Comparison of ENCODE assay signal across 10 cellular contexts in the genomic region with DNA sequence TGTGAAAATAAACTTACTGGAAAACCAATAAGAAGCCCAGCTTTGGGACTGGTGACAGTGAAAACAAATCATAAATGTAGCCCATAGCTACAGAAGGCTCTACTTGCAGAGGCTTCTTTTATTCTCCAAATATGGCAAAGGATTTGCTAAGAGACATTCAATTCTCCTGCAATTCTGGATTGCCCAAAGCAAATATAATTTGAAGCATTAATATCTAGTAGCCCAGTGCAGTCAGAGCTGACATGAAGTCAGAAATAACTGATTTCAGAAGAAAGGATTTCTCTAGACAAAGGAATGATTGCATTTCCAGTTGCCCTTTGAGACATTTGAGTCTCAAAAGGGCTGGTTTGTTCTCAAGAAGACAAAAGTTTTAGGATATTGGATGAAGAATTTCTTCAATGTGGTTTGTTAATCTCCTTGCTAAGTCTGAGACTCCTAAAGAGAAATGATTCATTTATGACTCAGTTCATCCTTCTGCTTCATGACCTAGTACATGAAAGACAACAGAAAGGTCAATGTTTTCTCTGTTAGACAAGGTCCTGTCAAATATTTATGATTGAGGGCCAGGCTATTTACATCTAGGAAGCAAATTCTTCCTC. TPM values are rescaled to one million over a fixed set of nuclear protein-coding genes. Genes with fewer than 3 reads are reported as not detected.
DNase-seq lines count a peak whose midpoint lies in the region; ATAC-seq and TF ChIP-seq lines count a peak whose summit lies in the region.
"Had no signal": no experiment of that assay in that cellular context is flagged by ENCODE, and none has a peak within 500 bp of the region (broad histone marks: within the 10 kb centered on the region; RNA-seq: fewer than 3 reads in every experiment).

No MANE protein-coding gene starts in this region.

- no peak for TF ChIP-seq RAD21 in IMR-90 (IDR thresholded peaks at IDR 0.05; ENCODE audit: low read length)

- H4K5ac ChIP-seq in IMR-90 (ENCODE audit: low read depth, low read length), result peak overlapping the region; percentile 50; the same call in 1 of the 2 replicates

- H3K56ac ChIP-seq in IMR-90 (ENCODE audit: extremely low read depth, insufficient read depth, low read length), result peak overlapping the region; percentile 37; the same call in 1 of the 2 replicates

- H2AK9ac ChIP-seq in IMR-90 (replicated peaks; ENCODE audit: low read depth, low read length, poor library complexity), result no peak overlapping the region

- H3K36me3 ChIP-seq in IMR-90 (ENCODE audit: control insufficient read depth, insufficient read depth, low read length) (no peaks in the 10 kb centered on the region), smooth muscle cell (ENCODE audit: low read depth) (no peaks in the 10 kb centered on the region)
- H3K36me3 ChIP-seq in effector memory CD4-positive, alpha-beta T cell (ENCODE audit: control insufficient read depth, insufficient read depth, low read length), result no peaks in the 10 kb centered on the region
- H3K36me3 ChIP-seq: colonic mucosa had no signal

- DNase-seq in IMR-90 (peak; percentile 79), amniotic epithelial cell (ENCODE audit: low read depth) (peak; percentile 87), foreskin fibroblast (peak; percentile 52 to 75), smooth muscle cell (lab: John Stamatoyannopoulos, UW; ENCODE audit: unreplicated experiment) (no peak), medulla oblongata (ENCODE audit: extremely low spot score) (no peak), NCI-H2081 (lab: John Stamatoyannopoulos, UW) (no peak)
- no peak for DNase-seq in effector memory CD4-positive, alpha-beta T cell
- DNase-seq: activated CD8-positive, alpha-beta memory T cell treated with anti-CD3 and anti-CD28 coated beads, Interleukin-2, amount 50 U/mL, for 4 hours; colonic mucosa; Karpas-422 had no signal

- in situ Hi-C loops in IMR-90 (cut with MboI; ENCODE audit: low sequenced_read_pairs), result no loop called here

- TF ChIP-seq CTCF in IMR-90 (conservative IDR thresholded peaks at IDR 0.05; ENCODE audit: low read depth, low read length) (no peak), foreskin fibroblast (IDR thresholded peaks at IDR 0.05; ENCODE audit: low read depth, low read length) (no peak), smooth muscle cell (IDR thresholded peaks at IDR 0.05; ENCODE audit: borderline replicate concordance, insufficient read depth, poor library complexity, severe bottlenecking) (no peak)

- H2AFZ ChIP-seq in IMR-90 (replicated peaks; ENCODE audit: low read length, poor library complexity), result no peak overlapping the region
- no peak overlapping the region for H2AFZ ChIP-seq in smooth muscle cell (ENCODE audit: low read depth)

- peak overlapping the region; percentile 64; the same call in 1 of the 2 replicates for H3K14ac ChIP-seq in IMR-90 (replicated peaks; ENCODE audit: low read depth, low read length)

- H3K9ac ChIP-seq in IMR-90 (ENCODE audit: low read depth, low read length) (no peak overlapping the region), smooth muscle cell (ENCODE audit: low read depth) (peak overlapping the region; percentile 22)

- no peaks in the 10 kb centered on the region for H3K79me1 ChIP-seq in IMR-90 (ENCODE audit: low read depth in 1 of 2, low read length in 2 of 2)

- H2BK120ac ChIP-seq in IMR-90 (ENCODE audit: low read depth, low read length), result peak overlapping the region; percentile 63

- TF ChIP-seq POLR2A in IMR-90 (IDR thresholded peaks at IDR 0.05; ENCODE audit: low read depth, low read length), result no peak

- peaks cover 48% of the 10 kb centered on the region for H3F3A ChIP-seq in smooth muscle cell (ENCODE audit: low read depth)

- H3K4ac ChIP-seq in IMR-90 (ENCODE audit: low read depth, low read length), result peak overlapping the region; percentile 62; the same call in 1 of the 2 replicates

- H3K18ac ChIP-seq in IMR-90 (ENCODE audit: low read depth, low read length), result peak overlapping the region; percentile 80

- peaks cover 19% of the 10 kb centered on the region for H3K9me1 ChIP-seq in IMR-90 (ENCODE audit: insufficient read depth, low read length)

- H3K79me2 ChIP-seq in smooth muscle cell (ENCODE audit: low read depth), result no peaks in the 10 kb centered on the region

- CTCF ChIA-PET in IMR-90 (lab: Yijun Ruan, JAX), result interaction anchor here (0.6 to 1.1 kb wide), 3 partner anchors 8 to 308 kb away, joined by 3 to 5 read pairs (median 4); no protein-coding TSS in a partner anchor

- no peaks in the 10 kb centered on the region for H3K9me3 ChIP-seq in IMR-90 (ENCODE audit: control insufficient read depth, insufficient read depth, low read length)
- no peaks in the 10 kb centered on the region for H3K9me3 ChIP-seq in smooth muscle cell (replicated peaks; ENCODE audit: low read depth)
- no peaks in the 10 kb centered on the region for H3K9me3 ChIP-seq in effector memory CD4-positive, alpha-beta T cell (ENCODE audit: control insufficient read depth, low read length)
- H3K9me3 ChIP-seq: colonic mucosa had no signal

- no peaks in the 10 kb centered on the region for H4K20me1 ChIP-seq in IMR-90 (ENCODE audit: insufficient read depth, low read length)
- no peaks in the 10 kb centered on the region for H4K20me1 ChIP-seq in smooth muscle cell (ENCODE audit: low read depth)

- H2AK5ac ChIP-seq in IMR-90 (ENCODE audit: low read depth, low read length), result no peak overlapping the region

- peak; percentile 51 for ATAC-seq in IMR-90 (ENCODE audit: low read depth)

- POLR2A ChIA-PET in IMR-90 (lab: Charles Lee; ENCODE audit: unreplicated experiment), result interaction anchor here (1.0 to 1.5 kb wide), 2 partner anchors 8 to 28 kb away, joined by 4 to 5 read pairs; a partner anchor contains a TSS

- H3K27ac ChIP-seq in IMR-90 (ENCODE audit: insufficient read depth, low read length) (peak overlapping the region; percentile 68; the same call in 1 of the 2 replicates), smooth muscle cell (ENCODE audit: low read depth) (peak overlapping the region; percentile 93)
- H3K27ac ChIP-seq in effector memory CD4-positive, alpha-beta T cell (ENCODE audit: insufficient read depth, low read length, poor library complexity, severe bottlenecking), result no peak overlapping the region
- H3K27ac ChIP-seq: colonic mucosa had no signal

- H3K23ac ChIP-seq in IMR-90 (ENCODE audit: low read depth, low read length), result no peak overlapping the region

- H2BK20ac ChIP-seq in IMR-90 (ENCODE audit: low read depth, low read length), result peak overlapping the region; percentile 67

- H4K8ac ChIP-seq in IMR-90 (ENCODE audit: low read depth in 2 of 2, low read length in 2 of 2), result peak overlapping the region; percentile 12 to 72

- no TSS peak for BruUV-seq in IMR-90 (replicated peaks; lab: Mats Ljungman, UMichigan)

- dilution Hi-C loops in IMR-90 (cut with HindIII; ENCODE audit: low sequenced_read_pairs, unreplicated experiment), result no loop called here

- H3K4me3 ChIP-seq in IMR-90 (ENCODE audit: insufficient read depth, low read depth, low read length) (no peak overlapping the region), foreskin fibroblast (ENCODE audit: low read depth in 1 of 2, low read length in 2 of 2) (no peak overlapping the region), smooth muscle cell (no peak overlapping the region)
- no peak overlapping the region for H3K4me3 ChIP-seq in effector memory CD4-positive, alpha-beta T cell (ENCODE audit: insufficient read depth, low read depth, low read length, poor library complexity, severe bottlenecking)
- H3K4me3 ChIP-seq: colonic mucosa had no signal

- 0 out of 3 replicates have a peak overlapping the region, but pooled peaks have one; percentile 32 for H2BK15ac ChIP-seq in IMR-90 (ENCODE audit: low read depth, low read length)

- intact Hi-C loops in IMR-90 (cut with micrococcal nuclease), result no loop called here

- H3K4me2 ChIP-seq in IMR-90 (ENCODE audit: low read depth, low read length), result peak overlapping the region; percentile 1; the same call in 1 of the 2 replicates
- H3K4me2 ChIP-seq in smooth muscle cell, result peak overlapping the region; percentile 59

- H3K4me1 ChIP-seq in IMR-90 (ENCODE audit: control insufficient read depth, insufficient read depth, low read length) (peaks cover 22% of the 10 kb centered on the region), smooth muscle cell (ENCODE audit: low read depth) (peaks cover 27% of the 10 kb centered on the region)
- no peaks in the 10 kb centered on the region for H3K4me1 ChIP-seq in effector memory CD4-positive, alpha-beta T cell (ENCODE audit: control insufficient read depth, insufficient read depth, low read length, poor library complexity, severe bottlenecking)
- H3K4me1 ChIP-seq: colonic mucosa had no signal

- peak overlapping the region; percentile 84 for H2BK5ac ChIP-seq in IMR-90 (ENCODE audit: low read depth, low read length, poor library complexity, severe bottlenecking)

- peak overlapping the region; percentile 68 for H4K91ac ChIP-seq in IMR-90 (ENCODE audit: insufficient read depth, low read depth, low read length)

- H3K27me3 ChIP-seq in IMR-90 (ENCODE audit: control insufficient read depth, insufficient read depth, low read length) (no peaks in the 10 kb centered on the region), smooth muscle cell (ENCODE audit: low read depth) (no peaks in the 10 kb centered on the region)
- H3K27me3 ChIP-seq in effector memory CD4-positive, alpha-beta T cell (replicated peaks; ENCODE audit: control insufficient read depth, insufficient read depth, low read length, poor library complexity, severe bottlenecking), result no peaks in the 10 kb centered on the region
- H3K27me3 ChIP-seq: colonic mucosa had no signal

TF ChIP-seq in IMR-90, 13 proteins besides CTCF, POLR2A, EP300 and RAD21:
- TF ChIP-seq FOS (IDR thresholded peaks at IDR 0.05; ENCODE audit: low read depth, low read length) (peak; percentile 84), RFX5 (IDR thresholded peaks at IDR 0.05; ENCODE audit: low read depth, low read length) (no peak), MXI1 (IDR thresholded peaks at IDR 0.05; ENCODE audit: borderline replicate concordance, low read depth, low read length) (no peak), BHLHE40 (IDR thresholded peaks at IDR 0.05; ENCODE audit: low read depth, low read length) (peak; percentile 5; the same call in 1 of the 2 replicates)
- TF ChIP-seq, protein P1, sequence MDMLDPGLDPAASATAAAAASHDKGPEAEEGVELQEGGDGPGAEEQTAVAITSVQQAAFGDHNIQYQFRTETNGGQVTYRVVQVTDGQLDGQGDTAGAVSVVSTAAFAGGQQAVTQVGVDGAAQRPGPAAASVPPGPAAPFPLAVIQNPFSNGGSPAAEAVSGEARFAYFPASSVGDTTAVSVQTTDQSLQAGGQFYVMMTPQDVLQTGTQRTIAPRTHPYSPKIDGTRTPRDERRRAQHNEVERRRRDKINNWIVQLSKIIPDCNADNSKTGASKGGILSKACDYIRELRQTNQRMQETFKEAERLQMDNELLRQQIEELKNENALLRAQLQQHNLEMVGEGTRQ (IDR thresholded peaks at IDR 0.05; ENCODE audit: low read depth, low read length), result 0 out of 2 replicates have a peak, but pooled peaks have one; percentile 9
TF ChIP-seq in IMR-90: peak in this region for 3.

RNA-seq across cellular contexts. Expression of a gene that starts 27.8 kb away (rescaled TPM):
- 61.7 and 62.9 TPM in 2 replicates for total RNA-seq in IMR-90 (2012; rRNA removed)
- 10.8 and 17.4 TPM in 2 replicates for polyA plus RNA-seq in IMR-90 (2012; rRNA removed)
- 4.8 and 6.4 TPM in 2 replicates for polyA plus RNA-seq in IMR-90 (2012; cell fraction: cytosol; rRNA removed)
- polyA plus RNA-seq in IMR-90 (2012; cell fraction: nucleus; rRNA removed; ENCODE audit: low replicate concordance), result 1.6 and 12.4 TPM in 2 replicates
- total RNA-seq in smooth muscle cell, result 31.6 and 42.1 TPM in 2 replicates
- polyA plus RNA-seq in smooth muscle cell, result 14.4 and 18.2 TPM in 2 replicates

Comparison
In these comparisons a context has a peak if more than half of its experiments do, and no peak if none do; other contexts are left out.
1. DNase-seq: peak in IMR-90 (single experiment), amniotic epithelial cell (single experiment) and foreskin fibroblast (2 of 2); none in smooth muscle cell (single experiment), effector memory CD4-positive, alpha-beta T cell (0 of 3), medulla oblongata (single experiment) and NCI-H2081 (0 of 2).